ENCODE assay signal across 21 cellular contexts in the genomic region with DNA sequence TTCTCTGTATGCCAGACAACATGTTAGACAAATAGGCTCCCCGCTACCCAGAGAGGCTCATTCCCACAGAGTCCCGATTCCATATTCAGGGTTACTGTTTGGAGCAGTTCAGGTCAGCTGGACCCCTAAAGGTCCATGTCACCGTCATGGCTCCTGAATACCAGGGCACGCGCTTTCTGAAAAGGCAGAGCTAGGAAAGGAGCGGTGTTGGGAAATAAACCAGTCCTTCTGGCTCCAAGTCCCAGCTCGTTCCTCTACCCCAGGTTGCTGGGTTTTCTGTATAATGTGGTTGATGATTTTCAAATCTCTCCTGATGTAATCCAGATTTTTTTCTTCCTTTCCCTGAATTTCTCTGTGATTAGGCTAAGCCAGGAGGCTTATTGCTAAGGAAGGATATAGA. TPM values are rescaled to one million over a fixed set of nuclear protein-coding genes. Genes with fewer than 3 reads are reported as not detected.
DNase-seq lines count a peak whose midpoint lies in the region; ATAC-seq, FAIRE-seq and TF ChIP-seq lines count a peak whose summit lies in the region.
"Had no signal": no experiment of that assay in that cellular context is flagged by ENCODE, and none has a peak within 500 bp of the region (broad histone marks: within the 10 kb centered on the region; RNA-seq: fewer than 3 reads in every experiment).

No MANE protein-coding gene starts in this region.

- H3K4me1 Mint-ChIP-seq in astrocyte (ENCODE audit: low read depth, unreplicated experiment) (peaks cover 32% of the 10 kb centered on the region), immature natural killer cell (no peaks in the 10 kb centered on the region)
- H3K4me1 Mint-ChIP-seq: CD4-positive, CD25-positive, alpha-beta regulatory T cell had no signal

- no CpG with 5 or more reads among the region's 7 CpGs for WGBS in IMR-90 (ENCODE audit: extremely low coverage in 2 of 2, insufficient read length in 1 of 2), 2 experiments
- 81% methylated on average over 7 of the region's 7 CpGs for WGBS in hepatocyte (ENCODE audit: low lambda C conversion rate, missing lambda C conversion rate)

- H2BK15ac ChIP-seq in IMR-90 (ENCODE audit: low read depth, low read length): peak overlapping the region; percentile 79; the same call in 2 of the 3 replicates

- peak overlapping the region; percentile 39; the same call in 1 of the 2 replicates for H2BK20ac ChIP-seq in IMR-90 (ENCODE audit: low read depth, low read length)

- H3K36me3 ChIP-seq in IMR-90 (ENCODE audit: control insufficient read depth, insufficient read depth, low read length) (no peaks in the 10 kb centered on the region), astrocyte (ENCODE audit: insufficient read depth, low read length) (no peaks in the 10 kb centered on the region), hepatocyte (replicated peaks; ENCODE audit: insufficient read depth, low read depth) (no peaks in the 10 kb centered on the region)
- H3K36me3 ChIP-seq: neutrophil, SJSA1 had no signal

- no peaks in the 10 kb centered on the region for H3K9me2 ChIP-seq in hepatocyte (replicated peaks; ENCODE audit: insufficient read depth)

- H3K18ac ChIP-seq in IMR-90 (ENCODE audit: low read depth, low read length): no peak overlapping the region

- H3K27ac ChIP-seq in IMR-90 (ENCODE audit: insufficient read depth, low read length): no peak overlapping the region
- peak overlapping the region; percentile 79 for H3K27ac ChIP-seq in astrocyte (ENCODE audit: low read depth, low read length)
- peak overlapping the region; percentile 75 for H3K27ac ChIP-seq in hepatocyte
- peak overlapping the region in 20 of 21 experiments; percentile 7 to 85 (median 58) for H3K27ac ChIP-seq in skin epidermis
- H3K27ac ChIP-seq: neutrophil, SJSA1 had no signal

- H3K14ac ChIP-seq in IMR-90 (replicated peaks; ENCODE audit: low read depth, low read length): peak overlapping the region; percentile 43; the same call in 1 of the 2 replicates

- H3K4ac ChIP-seq in IMR-90 (ENCODE audit: low read depth, low read length): peak overlapping the region; percentile 49; the same call in 1 of the 2 replicates

- H3K4me3 ChIP-seq in IMR-90 (ENCODE audit: insufficient read depth, low read depth, low read length) (no peak overlapping the region), astrocyte (ENCODE audit: insufficient read depth, low read depth, low read length) (no peak overlapping the region), hepatocyte (no peak overlapping the region), skin epidermis (no peak overlapping the region)
- H3K4me3 ChIP-seq: SJSA1 had no signal

- ATAC-seq in IMR-90 (ENCODE audit: low read depth): no peak
- no peak for ATAC-seq in HG02973 (IDR thresholded peaks at IDR 0.05; ENCODE audit: unreplicated experiment)
- ATAC-seq: Panc1 had no signal

- peaks cover 12% of the 10 kb centered on the region for H3K9me1 ChIP-seq in IMR-90 (ENCODE audit: insufficient read depth, low read length)

- peak overlapping the region; percentile 67 for H2AK9ac ChIP-seq in IMR-90 (replicated peaks; ENCODE audit: low read depth, low read length, poor library complexity)

- H3K27me3 Mint-ChIP-seq in astrocyte (ENCODE audit: low read depth, unreplicated experiment): peaks cover 14% of the 10 kb centered on the region
- peaks cover 0 to 6% (median 2%) of the 10 kb centered on the region in 3 donors for H3K27me3 Mint-ChIP-seq in immature natural killer cell (ENCODE audit: low read depth in 3 of 3)

- no peak overlapping the region for H3K56ac ChIP-seq in IMR-90 (ENCODE audit: extremely low read depth, insufficient read depth, low read length)

- H2AFZ ChIP-seq in IMR-90 (replicated peaks; ENCODE audit: low read length, poor library complexity) (peak overlapping the region; percentile 81), astrocyte (ENCODE audit: low read depth, low read length) (no peak overlapping the region), hepatocyte (no peak overlapping the region)

- H3K4me1 ChIP-seq in IMR-90 (ENCODE audit: control insufficient read depth, insufficient read depth, low read length) (peaks cover 12% of the 10 kb centered on the region), astrocyte (ENCODE audit: insufficient read depth, low read length) (peaks cover 36% of the 10 kb centered on the region), hepatocyte (ENCODE audit: insufficient read depth) (no peaks in the 10 kb centered on the region)

- intact Hi-C loops in IMR-90 (cut with micrococcal nuclease): loop anchor here (10.0 kb wide), 1 partner anchor 1166 kb away; no protein-coding TSS in a partner anchor

- no peaks in the 10 kb centered on the region for H3K79me2 ChIP-seq in astrocyte (ENCODE audit: insufficient read depth, low read length)
- H3K79me2 ChIP-seq in hepatocyte: no peaks in the 10 kb centered on the region

- no peak overlapping the region for H3K4me2 ChIP-seq in IMR-90 (ENCODE audit: low read depth, low read length)
- H3K4me2 ChIP-seq in astrocyte (ENCODE audit: low read length): no peak overlapping the region
- no peak overlapping the region for H3K4me2 ChIP-seq in hepatocyte

- H3K27ac Mint-ChIP-seq in astrocyte (ENCODE audit: unreplicated experiment): peak overlapping the region; percentile 16
- no peak overlapping the region for H3K27ac Mint-ChIP-seq in immature natural killer cell
- H3K27ac Mint-ChIP-seq: CD4-positive, CD25-positive, alpha-beta regulatory T cell; dendritic cell treated with granulocyte-macrophage colony-stimulating factor and Interleukin-4, amounts not matched to agents 40 ng/mL and 50 ng/mL, for 4 days had no signal

- peak overlapping the region; percentile 16 for H2AK5ac ChIP-seq in IMR-90 (ENCODE audit: low read depth, low read length)

- H4K5ac ChIP-seq in IMR-90 (ENCODE audit: low read depth, low read length): no peak overlapping the region

- peak overlapping the region; percentile 14; the same call in 1 of the 2 replicates for H4K91ac ChIP-seq in IMR-90 (ENCODE audit: insufficient read depth, low read depth, low read length)

- TF ChIP-seq CTCF in IMR-90 (conservative IDR thresholded peaks at IDR 0.05; ENCODE audit: low read depth, low read length): no peak
- TF ChIP-seq CTCF in astrocyte (IDR thresholded peaks at IDR 0.05; ENCODE audit: insufficient read depth, low read depth, low read length): no peak
- TF ChIP-seq CTCF in hepatocyte (IDR thresholded peaks at IDR 0.05; ENCODE audit: poor library complexity): no peak

- H3K9ac ChIP-seq in IMR-90 (ENCODE audit: low read depth, low read length): no peak overlapping the region
- H3K9ac ChIP-seq in astrocyte (ENCODE audit: low read length): no peak overlapping the region

- H4K20me1 ChIP-seq in IMR-90 (ENCODE audit: insufficient read depth, low read length) (no peaks in the 10 kb centered on the region), astrocyte (ENCODE audit: insufficient read depth, low read length) (no peaks in the 10 kb centered on the region), hepatocyte (ENCODE audit: insufficient read depth, poor library complexity, severe bottlenecking) (no peaks in the 10 kb centered on the region)

- no peaks in the 10 kb centered on the region; the same call in 1 of the 2 replicates for H3K27me3 ChIP-seq in IMR-90 (ENCODE audit: control insufficient read depth, insufficient read depth, low read length)
- no peaks in the 10 kb centered on the region for H3K27me3 ChIP-seq in astrocyte (ENCODE audit: insufficient read depth, low read length)
- no peaks in the 10 kb centered on the region for H3K27me3 ChIP-seq in hepatocyte
- H3K27me3 ChIP-seq: SJSA1 had no signal

- no peaks in the 10 kb centered on the region for H3K79me1 ChIP-seq in IMR-90 (ENCODE audit: low read depth in 1 of 2, low read length in 2 of 2)

- no peak for DNase-seq in IMR-90
- no peak for DNase-seq in astrocyte (ENCODE audit: low read depth)
- peak; percentile 40 for DNase-seq in hepatocyte (ENCODE audit: low spot score)
- DNase-seq in amniotic stem cell (lab: John Stamatoyannopoulos, UW): no peak
- no peak for DNase-seq in immature natural killer cell
- DNase-seq: activated CD4-positive, alpha-beta T cell treated with anti-CD3 and anti-CD28 coated beads, Interleukin-2, amount 50 U/mL, for 1 hour; activated CD8-positive, alpha-beta memory T cell treated with anti-CD3 and anti-CD28 coated beads, Interleukin-2, amount 50 U/mL, for 4 hours; CD4-positive, CD25-positive, alpha-beta regulatory T cell; NCI-H2081; stimulated activated CD4-positive, alpha-beta T cell treated with anti-CD3 and anti-CD28 coated beads, Interleukin-15, amount 100 ng/mL, for 24 hours; T-helper 2 cell had no signal

- H4K8ac ChIP-seq in IMR-90 (ENCODE audit: low read depth in 2 of 2, low read length in 2 of 2): no peak overlapping the region

- no peak overlapping the region for H3K4me3 Mint-ChIP-seq in astrocyte (ENCODE audit: unreplicated experiment)
- no peak overlapping the region for H3K4me3 Mint-ChIP-seq in immature natural killer cell
- H3K4me3 Mint-ChIP-seq: CD4-positive, CD25-positive, alpha-beta regulatory T cell; dendritic cell treated with granulocyte-macrophage colony-stimulating factor and Interleukin-4, amounts not matched to agents 40 ng/mL and 50 ng/mL, for 4 days had no signal

- TF ChIP-seq POLR2A in IMR-90 (IDR thresholded peaks at IDR 0.05; ENCODE audit: low read depth, low read length): no peak

- H3K9me3 Mint-ChIP-seq in astrocyte (ENCODE audit: unreplicated experiment) (peaks cover 2% of the 10 kb centered on the region), immature natural killer cell (no peaks in the 10 kb centered on the region)
- H3K9me3 Mint-ChIP-seq: CD4-positive, CD25-positive, alpha-beta regulatory T cell; dendritic cell treated with granulocyte-macrophage colony-stimulating factor and Interleukin-4, amounts not matched to agents 40 ng/mL and 50 ng/mL, for 4 days had no signal

- dilution Hi-C loops in IMR-90 (cut with HindIII; ENCODE audit: low sequenced_read_pairs, unreplicated experiment): no loop called here

- CTCF ChIA-PET in IMR-90 (lab: Yijun Ruan, JAX): interaction anchor here (0.8 kb wide), 1 partner anchor 9 kb away, joined by 3 read pairs; no protein-coding TSS in a partner anchor

- no peak overlapping the region for H3K23ac ChIP-seq in IMR-90 (ENCODE audit: low read depth, low read length)

- no peak for FAIRE-seq in astrocyte (lab: Jason Lieb, UNC)
- FAIRE-seq: endothelial cell of umbilical vein, H1 had no signal

- peak overlapping the region; percentile 82; the same call in 1 of the 2 replicates for H2BK120ac ChIP-seq in IMR-90 (ENCODE audit: low read depth, low read length)

- H3K36me3 Mint-ChIP-seq in astrocyte (ENCODE audit: low read depth, unreplicated experiment) (no peaks in the 10 kb centered on the region), immature natural killer cell (no peaks in the 10 kb centered on the region)
- H3K36me3 Mint-ChIP-seq: CD4-positive, CD25-positive, alpha-beta regulatory T cell had no signal

- H3K9me3 ChIP-seq in IMR-90 (ENCODE audit: control insufficient read depth, insufficient read depth, low read length) (no peaks in the 10 kb centered on the region), astrocyte (ENCODE audit: insufficient read depth, low read depth, low read length) (no peaks in the 10 kb centered on the region), hepatocyte (ENCODE audit: low read depth) (no peaks in the 10 kb centered on the region)
- H3K9me3 ChIP-seq: neutrophil, SJSA1 had no signal

- TF ChIP-seq RAD21 in IMR-90 (IDR thresholded peaks at IDR 0.05; ENCODE audit: low read length): no peak

- BruUV-seq in IMR-90 (replicated peaks; lab: Mats Ljungman, UMichigan): no TSS peak

- no peak overlapping the region for H2BK5ac ChIP-seq in IMR-90 (ENCODE audit: low read depth, low read length, poor library complexity, severe bottlenecking)

- in situ Hi-C loops in IMR-90 (cut with MboI; ENCODE audit: low sequenced_read_pairs): no loop called here

- POLR2A ChIA-PET in IMR-90 (lab: Charles Lee; ENCODE audit: unreplicated experiment): no interaction called here

RNA-seq across cellular contexts. Expression of a gene that starts 14.1 kb away (rescaled TPM):
- total RNA-seq in IMR-90 (2012; rRNA removed) (under 0.01 and 0.18 TPM in 2 replicates), astrocyte (0.07 and 0.22 TPM in 2 replicates), hepatocyte (0.20 and 0.33 TPM in 2 replicates)
- polyA plus RNA-seq in IMR-90 (2012; rRNA removed) (0.16 and 0.36 TPM in 2 replicates), hepatocyte (0.04 and 0.11 TPM in 2 replicates), immature natural killer cell (not detected)
- polyA plus RNA-seq in IMR-90 (2012; cell fraction: cytosol; rRNA removed): 0.16 and 0.26 TPM in 2 replicates
- polyA plus RNA-seq in IMR-90 (2012; cell fraction: nucleus; rRNA removed; ENCODE audit: low replicate concordance): 0.18 and 0.20 TPM in 2 replicates
- total RNA-seq: CD4-positive, CD25-positive, alpha-beta regulatory T cell; endothelial cell of umbilical vein; G401; liver; SJSA1 had no signal
- polyA plus RNA-seq: CD4-positive, CD25-positive, alpha-beta regulatory T cell had no signal
